In the genomic region with DNA sequence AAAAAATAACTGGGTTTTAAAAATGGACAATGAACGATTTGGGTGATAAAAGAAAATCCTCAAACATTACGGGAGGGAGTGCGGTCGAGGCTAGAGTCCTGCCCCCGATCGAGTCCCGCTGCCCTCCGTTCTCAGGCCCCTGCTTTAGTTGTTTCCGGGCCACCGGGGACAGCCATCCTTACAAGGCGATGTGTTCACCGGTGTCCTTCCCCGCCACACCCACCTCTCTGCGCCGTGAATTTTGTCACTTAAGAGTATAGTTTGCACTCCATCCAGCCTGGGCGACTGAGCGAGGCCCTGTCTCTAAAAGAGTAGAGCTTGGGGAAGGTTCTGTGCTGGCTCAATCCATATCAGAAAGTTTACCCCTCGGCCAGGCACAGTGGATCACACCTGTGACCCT, we compare ENCODE assay signal across 12 cellular contexts. TPM values are rescaled to one million over a fixed set of nuclear protein-coding genes. Genes with fewer than 3 reads are reported as not detected.
A peak's percentile ranks its signal among the peaks of the same experiment; 100 is the strongest.
DNase-seq lines count a peak whose midpoint lies in the region; ATAC-seq and TF ChIP-seq lines count a peak whose summit lies in the region.
"Had no signal": no experiment of that assay in that cellular context is flagged by ENCODE, and none has a peak within 500 bp of the region (broad histone marks: within the 10 kb centered on the region; RNA-seq: fewer than 3 reads in every experiment).

No MANE protein-coding gene starts in this region.

- H3K27ac ChIP-seq in coronary artery = peak overlapping the region; percentile 97 to 100
- no peak overlapping the region for H3K27ac ChIP-seq in naive thymus-derived CD4-positive, alpha-beta T cell (ENCODE audit: low read depth, low read length)

- no peaks in the 10 kb centered on the region for H3K36me3 Mint-ChIP-seq in naive thymus-derived CD4-positive, alpha-beta T cell

- peaks cover 16 to 40% (median 31%) of the 10 kb centered on the region in 7 donors for H3K4me1 Mint-ChIP-seq in naive thymus-derived CD4-positive, alpha-beta T cell

- H3K4me3 ChIP-seq in coronary artery = peak overlapping the region; percentile 81
- H3K4me3 ChIP-seq in naive thymus-derived CD4-positive, alpha-beta T cell (ENCODE audit: low read length) = no peak overlapping the region
- H3K4me3 ChIP-seq: SJSA1 had no signal

- no peaks in the 10 kb centered on the region for H3K27me3 Mint-ChIP-seq in naive thymus-derived CD4-positive, alpha-beta T cell

- peak; percentile 40 for DNase-seq in Right ventricle myocardium superior
- no peak for DNase-seq in left cardiac atrium
- DNase-seq in coronary artery (ENCODE audit: low spot score) = no peak
- DNase-seq in naive thymus-derived CD4-positive, alpha-beta T cell = no peak
- DNase-seq in ureter (ENCODE audit: low spot score) = peak; percentile 42
- DNase-seq in NCI-H2029 (lab: John Stamatoyannopoulos, UW) = no peak
- DNase-seq: GOT3; NCI-H1436 treated with DMSO at 0.1 percent for 48 hours; stimulated activated CD4-positive, alpha-beta T cell treated with anti-CD3 and anti-CD28 coated beads, Interleukin-4, amount 100 ng/mL, for 4 hours had no signal

- H3K27ac Mint-ChIP-seq in naive thymus-derived CD4-positive, alpha-beta T cell = peak overlapping the region in 6 of 9 donors; percentile 17 to 80 (median 38)

- POLR2A ChIA-PET in naive thymus-derived CD4-positive, alpha-beta T cell (lab: Charles Lee) = interaction anchor here (1.1 to 1.8 kb wide), 2 partner anchors 33 to 186 kb away, joined by 5 to 7 read pairs; a partner anchor contains a TSS

- intact Hi-C loops in Right ventricle myocardium superior (cut with DNase I) (no loop called here), left cardiac atrium (cut with DNase I) (loop anchor here in 1 of 2 donors (5.0 kb wide), 1 partner anchor 50 kb away; a partner anchor contains a TSS)
- intact Hi-C loops in naive thymus-derived CD4-positive, alpha-beta T cell (cut with micrococcal nuclease) = loop anchor here (10.0 kb wide), 4 partner anchors 182 to 1022 kb away; a partner anchor contains a TSS

- ATAC-seq in Right ventricle myocardium superior (ENCODE audit: poor library complexity) (no peak), left cardiac atrium (no peak), HG03159 (IDR thresholded peaks at IDR 0.05; ENCODE audit: unreplicated experiment) (no peak), HG03342 (IDR thresholded peaks at IDR 0.05; ENCODE audit: unreplicated experiment) (no peak)
- no peak for ATAC-seq in naive thymus-derived CD4-positive, alpha-beta T cell

- peaks cover 0 to 12% of the 10 kb centered on the region in 2 donors for H3K4me1 ChIP-seq in naive thymus-derived CD4-positive, alpha-beta T cell (ENCODE audit: control insufficient read depth in 2 of 2, insufficient read depth in 2 of 2, low read length in 2 of 2)

- no peaks in the 10 kb centered on the region for H3K9me3 ChIP-seq in naive thymus-derived CD4-positive, alpha-beta T cell (ENCODE audit: control insufficient read depth in 2 of 3, low read length in 3 of 3)
- H3K9me3 ChIP-seq: SJSA1 had no signal

- H3K9me3 Mint-ChIP-seq in naive thymus-derived CD4-positive, alpha-beta T cell = peaks cover 0 to 4% (median 0%) of the 10 kb centered on the region in 11 donors

- TF ChIP-seq CTCF in coronary artery (IDR thresholded peaks at IDR 0.05) = no peak

- no peaks in the 10 kb centered on the region for H3K27me3 ChIP-seq in naive thymus-derived CD4-positive, alpha-beta T cell (ENCODE audit: control insufficient read depth in 2 of 2, insufficient read depth in 2 of 2, low read length in 2 of 2)
- H3K27me3 ChIP-seq: SJSA1 had no signal

- peak overlapping the region in 9 of 10 donors; percentile 63 to 94 (median 90) for H3K4me3 Mint-ChIP-seq in naive thymus-derived CD4-positive, alpha-beta T cell

- no peaks in the 10 kb centered on the region for H3K36me3 ChIP-seq in naive thymus-derived CD4-positive, alpha-beta T cell (ENCODE audit: control insufficient read depth in 2 of 3, insufficient read depth in 3 of 3, low read length in 3 of 3)

- CTCF ChIA-PET in naive thymus-derived CD4-positive, alpha-beta T cell (lab: Charles Lee) = no interaction called here

RNA-seq across cellular contexts. Expression of a gene that starts 2.9 kb away (rescaled TPM):
- total RNA-seq in Right ventricle myocardium superior (49.8 TPM), left cardiac atrium (10 to 100 TPM; 27.6 to 34.5 TPM), ureter (31.8 TPM)
- total RNA-seq in naive thymus-derived CD4-positive, alpha-beta T cell = 100 to 1,000 TPM in 1 of 5 experiments, 10 to 100 TPM in 4; 33.9 to 109 (median 43.8) TPM
- 1 to 10 TPM in 1 of 2 donors, under 1 TPM in 1; 0.28 to 1.6 TPM for polyA plus RNA-seq in naive thymus-derived CD4-positive, alpha-beta T cell

RNA-seq across cellular contexts. Expression of a gene that starts 31.8 kb away (rescaled TPM):
- total RNA-seq in Right ventricle myocardium superior (5.8 TPM), left cardiac atrium (10 to 100 TPM in 1 of 2 donors, 1 to 10 TPM in 1; 7.7 to 19.2 TPM), ureter (46.9 TPM)
- 10 to 100 TPM; 23.4 to 54.9 (median 49.2) TPM for total RNA-seq in naive thymus-derived CD4-positive, alpha-beta T cell
- 10 to 100 TPM; 15.0 to 37.1 TPM for polyA plus RNA-seq in naive thymus-derived CD4-positive, alpha-beta T cell

RNA-seq across cellular contexts. Expression of a gene that starts 52.5 kb away (rescaled TPM):
- total RNA-seq in Right ventricle myocardium superior (12.3 TPM), left cardiac atrium (10 to 100 TPM; 15.7 to 21.1 TPM), ureter (71.8 TPM)
- total RNA-seq in naive thymus-derived CD4-positive, alpha-beta T cell = 10 to 100 TPM; 62.2 to 86.8 (median 82.6) TPM
- 1 to 10 TPM; 2.8 to 6.0 TPM for polyA plus RNA-seq in naive thymus-derived CD4-positive, alpha-beta T cell

Comparison
In these comparisons a context has a peak if more than half of its experiments do, and no peak if none do; other contexts are left out.
1. DNase-seq: peak in Right ventricle myocardium superior (single experiment) and ureter (single experiment); none in left cardiac atrium (single experiment), coronary artery (single experiment), naive thymus-derived CD4-positive, alpha-beta T cell (0 of 9) and NCI-H2029 (single experiment).